17 cellular contexts compared by ENCODE assay signal in genomic region chr5:141680178-141680577, GRCh38. TPM values are rescaled to one million over a fixed set of nuclear protein-coding genes. Genes with fewer than 3 reads are reported as not detected.
DNase-seq lines count a peak whose midpoint lies in the region; ATAC-seq and TF ChIP-seq lines count a peak whose summit lies in the region.
"Had no signal": no experiment of that assay in that cellular context is flagged by ENCODE, and none has a peak within 500 bp of the region (broad histone marks: within the 10 kb centered on the region; RNA-seq: fewer than 3 reads in every experiment).

No MANE protein-coding gene starts in this region.

- H3K56ac ChIP-seq in mesendoderm (ENCODE audit: low read length), result peak overlapping the region; percentile 77

- H2BK5ac ChIP-seq in mesendoderm (ENCODE audit: low read length), result no peak overlapping the region

- H2AK5ac ChIP-seq in mesendoderm (ENCODE audit: low read length), result no peak overlapping the region

- ATAC-seq in heart right ventricle (no peak), Right ventricle myocardium inferior (no peak), GM19455 (IDR thresholded peaks at IDR 0.05; ENCODE audit: unreplicated experiment) (no peak)
- ATAC-seq: activated CD8-positive, alpha-beta memory T cell treated with anti-CD3 and anti-CD28 coated beads, Interleukin-2, amount 10 ng/mL, durations not matched to agents 7 days and 5 days; stimulated activated memory B cell treated with anti-CD40 and anti-IgM and Interleukin-4, amounts not matched to agents 10 μg/mL and 1 μg/mL and 100 μg/mL, for 72 hours had no signal

- no peaks in the 10 kb centered on the region for H3K27me3 ChIP-seq in heart right ventricle
- no peaks in the 10 kb centered on the region for H3K27me3 ChIP-seq in mesendoderm (ENCODE audit: insufficient read depth, low read length, poor library complexity)
- no peaks in the 10 kb centered on the region for H3K27me3 ChIP-seq in transverse colon
- H3K27me3 ChIP-seq: adrenal gland had no signal

- 63 to 77% methylated on average over 16 of the region's 16 CpGs for WGBS in heart right ventricle, 2 donors
- WGBS in mesendoderm (ENCODE audit: extremely low coverage, insufficient coverage, low lambda C conversion rate), result no CpG with 5 or more reads among the region's 16 CpGs
- 95% methylated on average over 13 of the region's 16 CpGs; no CpG with 5 or more reads in 1 of the 2 donors for WGBS in transverse colon (ENCODE audit: low coverage in 1 of 2), 2 donors

- H4K5ac ChIP-seq in mesendoderm (ENCODE audit: low read length), result no peak overlapping the region

- no peak overlapping the region for H2BK120ac ChIP-seq in mesendoderm (ENCODE audit: low read depth, low read length)

- H3K36me3 ChIP-seq in heart right ventricle (peaks cover 0 to 44% (median 0%) of the 10 kb centered on the region in 9 donors), mesendoderm (ENCODE audit: control insufficient read depth, insufficient read depth, low read length) (no peaks in the 10 kb centered on the region), transverse colon (no peaks in the 10 kb centered on the region)
- H3K36me3 ChIP-seq: adrenal gland had no signal

- H3K79me1 ChIP-seq in mesendoderm (ENCODE audit: low read length), result peaks cover 2% of the 10 kb centered on the region

- H3K4ac ChIP-seq in mesendoderm (ENCODE audit: low read depth, low read length), result no peak overlapping the region

- peak overlapping the region; percentile 9 for H3K18ac ChIP-seq in mesendoderm (ENCODE audit: low read length)

- peaks cover 5% of the 10 kb centered on the region for H3K79me2 ChIP-seq in mesendoderm (ENCODE audit: control insufficient read depth, insufficient read depth, low read length)

- in situ Hi-C loops in transverse colon (cut with MboI; ENCODE audit: low pct_ligation_motif_present in 1 of 4, low pct_unique_long_range_greater_than_20kb in 1 of 4, low sequenced_read_pairs in 3 of 4), result loop anchor here in 3 of 4 donors (25.0 kb wide), 1 partner anchor 457 kb away; no protein-coding TSS in a partner anchor

- H3K4me2 ChIP-seq in mesendoderm (ENCODE audit: low read length), result peak overlapping the region; percentile 7

- TF ChIP-seq EP300 in transverse colon (IDR thresholded peaks at IDR 0.05; ENCODE audit: low read depth), result no peak

- no peaks in the 10 kb centered on the region for H3K9me3 ChIP-seq in heart right ventricle
- H3K9me3 ChIP-seq in transverse colon, result no peaks in the 10 kb centered on the region
- H3K9me3 ChIP-seq: adrenal gland had no signal

- peak overlapping the region; percentile 59 to 96 (median 90) for H3K27ac ChIP-seq in heart right ventricle
- H3K27ac ChIP-seq in mesendoderm (ENCODE audit: low read depth, low read length), result peak overlapping the region; percentile 42
- peak overlapping the region in 3 of 4 donors; percentile 5 to 76 (median 57) for H3K27ac ChIP-seq in transverse colon

- H3K4me3 ChIP-seq in heart right ventricle, result peak overlapping the region in 9 of 10 donors; percentile 17 to 68 (median 59)
- no peak overlapping the region for H3K4me3 ChIP-seq in mesendoderm (ENCODE audit: low read length)
- no peak overlapping the region for H3K4me3 ChIP-seq in transverse colon
- H3K4me3 ChIP-seq: adrenal gland had no signal

- no peak overlapping the region for H2BK15ac ChIP-seq in mesendoderm (replicated peaks; ENCODE audit: low read depth)

- H3K4me1 ChIP-seq in heart right ventricle, result peaks cover 2 to 75% (median 39%) of the 10 kb centered on the region in 9 donors
- H3K4me1 ChIP-seq in mesendoderm (ENCODE audit: control insufficient read depth, low read depth, low read length), result peaks cover 14% of the 10 kb centered on the region
- peaks cover 10 to 26% (median 22%) of the 10 kb centered on the region in 4 donors for H3K4me1 ChIP-seq in transverse colon

- TF ChIP-seq POLR2A in transverse colon (IDR thresholded peaks at IDR 0.05), result no peak

- H4K8ac ChIP-seq in mesendoderm (ENCODE audit: low read depth, low read length), result no peak overlapping the region

- H3K23ac ChIP-seq in mesendoderm (ENCODE audit: low read length), result no peak overlapping the region

- no peak for TF ChIP-seq CTCF in heart right ventricle (IDR thresholded peaks at IDR 0.05)
- no peak for TF ChIP-seq CTCF in transverse colon (IDR thresholded peaks at IDR 0.05)

- intact Hi-C loops in heart right ventricle (cut with DNase I) (loop anchor here in 1 of 10 donors (5.0 kb wide), 1 partner anchor 202 kb away; no protein-coding TSS in a partner anchor), Right ventricle myocardium inferior (cut with DNase I) (no loop called here), transverse colon (cut with DNase I; ENCODE audit: low total_unique reads) (no loop called here)

- peak overlapping the region; percentile 25 for H3K9ac ChIP-seq in mesendoderm (ENCODE audit: low read length)

- DNase-seq in heart right ventricle, result no peak
- no peak for DNase-seq in Right ventricle myocardium inferior (ENCODE audit: missing footprints)
- DNase-seq in dermis blood vessel endothelial cell, result peak; percentile 13
- DNase-seq in mesendoderm, result no peak
- no peak for DNase-seq in transverse colon
- no peak for DNase-seq in HK-2 (ENCODE audit: unreplicated experiment)
- no peak for DNase-seq in NCI-H526 (lab: John Stamatoyannopoulos, UW)
- DNase-seq: activated CD8-positive, alpha-beta memory T cell treated with anti-CD3 and anti-CD28 coated beads, Interleukin-2, amount 10 ng/mL, durations not matched to agents 7 days and 5 days; CD4-positive, CD25-positive, alpha-beta regulatory T cell; DMS79 treated with DMSO at 0.1 percent for 48 hours; effector CD8-positive, alpha-beta T cell; NCI-H146; NCI-H226; stimulated activated CD4-positive, alpha-beta T cell treated with anti-CD3 and anti-CD28 coated beads, Interleukin-12 subunit alpha, Interleukin-12 subunit beta, amount 100 ng/mL, for 4 hours had no signal

RNA-seq across cellular contexts. Expression of gene ARAP3, which starts 1.9 kb away (rescaled TPM):
- total RNA-seq in heart right ventricle, result 10 to 100 TPM; 10.8 to 21.9 (median 13.4) TPM
- polyA plus RNA-seq in heart right ventricle, result 10 to 100 TPM; 13.7 to 27.3 TPM
- total RNA-seq in Right ventricle myocardium inferior, result 14.7 TPM
- 46.1 and 65.8 TPM in 2 replicates for total RNA-seq in dermis blood vessel endothelial cell
- 8.7 TPM for polyA plus RNA-seq in mesendoderm (2013, experiment 1 of 2)
- polyA plus RNA-seq in mesendoderm (2013, experiment 2 of 2), result 8.7 TPM
- total RNA-seq in transverse colon, result 1 to 10 TPM; 1.1 to 4.0 (median 3.3) TPM

RNA-seq across cellular contexts. Expression of gene FCHSD1, which starts 29.0 kb away (rescaled TPM):
- total RNA-seq in heart right ventricle (1 to 10 TPM; 1.2 to 6.5 (median 2.6) TPM), Right ventricle myocardium inferior (4.5 TPM), dermis blood vessel endothelial cell (20.9 and 24.0 TPM in 2 replicates), transverse colon (10 to 100 TPM; 26.1 to 69.9 (median 43.1) TPM)
- polyA plus RNA-seq in heart right ventricle, result 1 to 10 TPM; 2.9 to 6.8 TPM
- 7.9 TPM for polyA plus RNA-seq in mesendoderm (2013, experiment 1 of 2)
- polyA plus RNA-seq in mesendoderm (2013, experiment 2 of 2), result 8.7 TPM

RNA-seq across cellular contexts. Expression of gene RELL2, which starts 43.4 kb away (rescaled TPM):
- total RNA-seq in heart right ventricle (1 to 10 TPM in 2 of 10 donors, under 1 TPM in 8; 0.33 to 1.3 (median 0.51) TPM), Right ventricle myocardium inferior (0.78 TPM), dermis blood vessel endothelial cell (3.9 and 9.9 TPM in 2 replicates), transverse colon (10 to 100 TPM in 1 of 4 donors, 1 to 10 TPM in 3; 4.4 to 19.1 (median 7.5) TPM)
- polyA plus RNA-seq in heart right ventricle, result 1 to 10 TPM; 2.6 to 3.2 TPM
- polyA plus RNA-seq in mesendoderm (2013, experiment 1 of 2), result 4.3 TPM
- polyA plus RNA-seq in mesendoderm (2013, experiment 2 of 2), result 4.2 TPM

RNA-seq across cellular contexts. Expression of gene HDAC3, which starts 43.5 kb away (rescaled TPM):
- total RNA-seq in heart right ventricle (10 to 100 TPM; 30.9 to 43.0 (median 32.7) TPM), Right ventricle myocardium inferior (29.9 TPM), dermis blood vessel endothelial cell (43.7 and 45.0 TPM in 2 replicates), transverse colon (10 to 100 TPM; 12.7 to 45.1 (median 40.2) TPM)
- 10 to 100 TPM; 27.7 to 38.2 TPM for polyA plus RNA-seq in heart right ventricle
- 65.6 TPM for polyA plus RNA-seq in mesendoderm (2013, experiment 1 of 2)
- polyA plus RNA-seq in mesendoderm (2013, experiment 2 of 2), result 64.3 TPM

Comparison
In these comparisons a context has a peak if more than half of its experiments do, and no peak if none do; other contexts are left out.
1. H3K4me3 ChIP-seq: peak in heart right ventricle (9 of 10); none in mesendoderm (single experiment) and transverse colon (0 of 4).
2. Peak in every context shown above with its lines, with median percentiles within 50 percentile points of each other: H3K27ac ChIP-seq.